ENCODE assay signal across 8 cellular contexts in the genomic region with DNA sequence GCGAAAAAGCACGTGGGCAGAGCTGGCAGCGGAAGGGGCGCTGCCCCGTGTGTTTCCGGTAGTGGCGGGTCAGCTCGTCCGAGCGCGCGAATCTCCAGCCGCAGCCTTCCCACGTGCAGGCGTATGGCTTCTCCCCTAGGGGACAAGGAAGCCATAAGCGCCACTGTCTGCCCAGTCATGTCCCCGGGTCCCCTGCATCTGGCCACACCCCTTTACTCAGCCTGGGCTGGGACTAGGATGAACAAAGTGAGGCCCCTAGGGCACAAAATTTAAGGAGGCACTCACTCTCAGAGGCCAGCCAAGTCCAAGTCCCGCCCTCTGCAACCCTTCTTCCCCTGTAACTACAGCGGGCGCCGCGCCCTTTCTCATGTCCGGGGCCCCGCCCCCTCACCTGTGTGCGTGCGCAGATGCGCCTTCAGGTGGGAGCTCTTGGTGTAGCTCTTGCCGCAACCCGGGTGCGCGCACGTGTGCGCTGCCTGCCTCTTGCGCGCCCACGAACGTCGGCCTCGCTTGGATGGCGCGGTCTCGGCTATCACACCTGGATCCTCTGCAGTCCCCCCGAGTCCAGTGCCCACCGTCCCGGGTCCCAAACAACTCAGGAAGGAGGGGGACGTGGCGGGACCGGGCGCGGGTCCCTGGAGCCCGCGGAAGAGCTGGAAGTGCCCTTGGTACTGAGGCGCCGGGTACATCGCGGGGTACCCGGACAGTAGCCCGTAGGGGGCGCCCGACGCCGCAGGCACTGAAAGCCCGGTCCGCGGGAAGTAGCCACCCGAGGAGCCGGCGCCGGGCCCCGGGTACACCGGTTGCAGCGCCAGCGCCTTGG. TPM values are rescaled to one million over a fixed set of nuclear protein-coding genes. Genes with fewer than 3 reads are reported as not detected.
A peak's percentile ranks its signal among the peaks of the same experiment; 100 is the strongest.
DNase-seq lines count a peak whose midpoint lies in the region; ATAC-seq and TF ChIP-seq lines count a peak whose summit lies in the region.

No MANE protein-coding gene starts in this region.

- H3K4me1 Mint-ChIP-seq in naive B cell = peaks cover 20 to 42% (median 29%) of the 10 kb centered on the region in 3 donors
- peaks cover 34% of the 10 kb centered on the region for H3K4me1 Mint-ChIP-seq in stimulated activated memory B cell treated with anti-CD40 and anti-IgM and Interleukin-4, amounts not matched to agents 10 μg/mL and 1 μg/mL and 100 μg/mL, for 72 hours

- peak overlapping the region; percentile 75 to 92 (median 88) for H3K4me3 Mint-ChIP-seq in naive B cell
- peak overlapping the region; percentile 82 for H3K4me3 Mint-ChIP-seq in stimulated activated memory B cell treated with anti-CD40 and anti-IgM and Interleukin-4, amounts not matched to agents 10 μg/mL and 1 μg/mL and 100 μg/mL, for 72 hours

- peak; percentile 47 to 50 for ATAC-seq in naive B cell (ENCODE audit: low read depth in 2 of 2)
- ATAC-seq in stimulated activated memory B cell treated with anti-CD40 and anti-IgM and Interleukin-4, amounts not matched to agents 10 μg/mL and 1 μg/mL and 100 μg/mL, for 72 hours = peak; percentile 69

- no peaks in the 10 kb centered on the region for H3K27me3 Mint-ChIP-seq in naive B cell
- no peaks in the 10 kb centered on the region for H3K27me3 Mint-ChIP-seq in stimulated activated memory B cell treated with anti-CD40 and anti-IgM and Interleukin-4, amounts not matched to agents 10 μg/mL and 1 μg/mL and 100 μg/mL, for 72 hours

- peak; percentile 78 for TF ChIP-seq POLR2A in erythroblast (IDR thresholded peaks at IDR 0.05; ENCODE audit: low read length)

- peak; percentile 59 for TF ChIP-seq CTCF in AG04449 (IDR thresholded peaks at IDR 0.05; ENCODE audit: insufficient read depth, low read length, missing control alignments)
- no peak for TF ChIP-seq CTCF in GM20000 (IDR thresholded peaks at IDR 0.05; ENCODE audit: extremely low read depth, missing control alignments)

- POLR2A ChIA-PET in AG04449 (lab: Yijun Ruan, JAX) = interaction anchor here (0.9 kb wide), 1 partner anchor 12 kb away, joined by 3 read pairs; no protein-coding TSS in a partner anchor

- peaks cover 0 to 17% (median 6%) of the 10 kb centered on the region in 7 donors for H3K9me3 Mint-ChIP-seq in naive B cell
- H3K9me3 Mint-ChIP-seq in stimulated activated memory B cell treated with anti-CD40 and anti-IgM and Interleukin-4, amounts not matched to agents 10 μg/mL and 1 μg/mL and 100 μg/mL, for 72 hours = no peaks in the 10 kb centered on the region

- DNase-seq in AG04449 (ENCODE audit: low read depth, low spot score) (no peak), GM20000 (ENCODE audit: low spot score) (peak; percentile 86), NCI-H748 (lab: John Stamatoyannopoulos, UW; ENCODE audit: unreplicated experiment) (peak; percentile 97), erythroblast (lab: John Stamatoyannopoulos, UW) (peak; percentile 94 to 95), naive B cell (peak; percentile 60), NCI-H446 treated with DMSO at 0.1 percent for 48 hours (lab: John Stamatoyannopoulos, UW) (no peak)
- peak; percentile 85 for DNase-seq in activated CD8-positive, alpha-beta memory T cell treated with anti-CD3 and anti-CD28 coated beads, Interleukin-2, amount 50 U/mL, for 4 hours

- peak overlapping the region; percentile 25 for H3K4me3 ChIP-seq in AG04449 (ENCODE audit: low read depth, low read length)

- H3K27ac Mint-ChIP-seq in naive B cell = peak overlapping the region in 3 of 6 donors; percentile 36 to 74 (median 69)
- peak overlapping the region; percentile 71 for H3K27ac Mint-ChIP-seq in stimulated activated memory B cell treated with anti-CD40 and anti-IgM and Interleukin-4, amounts not matched to agents 10 μg/mL and 1 μg/mL and 100 μg/mL, for 72 hours

- CTCF ChIA-PET in AG04449 (lab: Yijun Ruan, JAX) = interaction anchor here (0.6 to 3.6 kb wide), 4 partner anchors 14 to 126 kb away, joined by 3 to 21 read pairs (median 4); no protein-coding TSS in a partner anchor

- H3K36me3 Mint-ChIP-seq in naive B cell = no peaks in the 10 kb centered on the region
- H3K36me3 Mint-ChIP-seq in stimulated activated memory B cell treated with anti-CD40 and anti-IgM and Interleukin-4, amounts not matched to agents 10 μg/mL and 1 μg/mL and 100 μg/mL, for 72 hours = no peaks in the 10 kb centered on the region

RNA-seq across cellular contexts. Expression of gene KLF1, which starts 1.9 kb away (rescaled TPM):
- not detected for polyA plus RNA-seq in naive B cell (ENCODE audit: low read depth in 6 of 6)

RNA-seq across cellular contexts. Expression of gene DNASE2, which starts 3.9 kb away (rescaled TPM):
- 10 to 100 TPM; 24.5 to 55.8 (median 40.6) TPM for polyA plus RNA-seq in naive B cell (ENCODE audit: low read depth in 6 of 6)

RNA-seq across cellular contexts. Expression of gene GCDH, which starts 5.8 kb away (rescaled TPM):
- polyA plus RNA-seq in naive B cell (ENCODE audit: low read depth in 6 of 6) = 10 to 100 TPM in 5 of 6 donors, 1 to 10 TPM in 1; 7.8 to 16.3 (median 13.4) TPM

RNA-seq across cellular contexts. Expression of gene SYCE2, which starts 34.0 kb away (rescaled TPM):
- under 1 TPM in 1 of 6 donors, not detected in 5; 0.21 TPM for polyA plus RNA-seq in naive B cell (ENCODE audit: low read depth in 6 of 6)

RNA-seq across cellular contexts. Expression of gene MAST1, which starts 46.8 kb away (rescaled TPM):
- polyA plus RNA-seq in naive B cell (ENCODE audit: low read depth in 6 of 6) = 1 to 10 TPM in 3 of 6 donors, under 1 TPM in 2, not detected in 1; 0.10 to 2.5 (median 1.0) TPM

Comparison
In these comparisons a context has a peak if more than half of its experiments do, and no peak if none do; other contexts are left out.
1. DNase-seq: peak in GM20000 (single experiment), NCI-H748 (single experiment), activated CD8-positive, alpha-beta memory T cell treated with anti-CD3 and anti-CD28 coated beads, Interleukin-2, amount 50 U/mL, for 4 hours (single experiment), erythroblast (2 of 2) and naive B cell (single experiment); none in AG04449 (single experiment) and NCI-H446 treated with DMSO at 0.1 percent for 48 hours (single experiment).